ENCODE assay signal across 8 cellular contexts in genomic region chr14:20469242-20469889, GRCh38. TPM values are rescaled to one million over a fixed set of nuclear protein-coding genes. Genes with fewer than 3 reads are reported as not detected.
A peak's percentile ranks its signal among the peaks of the same experiment; 100 is the strongest.
DNase-seq lines count a peak whose midpoint lies in the region; ATAC-seq and TF ChIP-seq lines count a peak whose summit lies in the region.

PNP (plus strand) TSS chr14:20469406; CDS start chr14:20469525, 119 bp downstream.

- H3K4me3 Mint-ChIP-seq in activated naive CD4-positive, alpha-beta T cell treated with anti-CD3 and anti-CD28 coated beads for 36 hours, result peak within 1 kb of the TSS; percentile 88

- DNase-seq in NB4 (ENCODE audit: low read depth), result peak; percentile 94
- DNase-seq in SK-N-DZ (ENCODE audit: low spot score), result peak; percentile 96
- peak; percentile 91 for DNase-seq in activated naive CD4-positive, alpha-beta T cell treated with anti-CD3 and anti-CD28 coated beads for 36 hours
- peak; percentile 18 to 93 (median 78) for DNase-seq in nucleus accumbens (lab: John Stamatoyannopoulos, UW)
- DNase-seq in superior temporal gyrus (ENCODE audit: extremely low spot score), result peak; percentile 82

- peak within 1 kb of the TSS; percentile 66 to 95 (median 87) for H3K27ac ChIP-seq in gastroesophageal sphincter

- CTCF ChIA-PET in activated naive CD4-positive, alpha-beta T cell treated with anti-CD3 and anti-CD28 coated beads for 36 hours (lab: Charles Lee), result interaction anchor here (0.9 to 1.6 kb wide), 6 partner anchors 13 to 138 kb away, joined by 3 to 7 read pairs (median 5); partner anchors contain the start of genes APEX1 and OSGEP

- H3K27me3 Mint-ChIP-seq in activated naive CD4-positive, alpha-beta T cell treated with anti-CD3 and anti-CD28 coated beads for 36 hours (ENCODE audit: low read depth), result no peaks in the 10 kb centered on the region

- H3K4me1 Mint-ChIP-seq in activated naive CD4-positive, alpha-beta T cell treated with anti-CD3 and anti-CD28 coated beads for 36 hours (ENCODE audit: low read depth), result peaks cover 36% of the 10 kb centered on the region

- H3K4me1 ChIP-seq in gastroesophageal sphincter, result peaks cover 0 to 21% (median 10%) of the 10 kb centered on the region in 3 donors

- ATAC-seq in HG02571 (IDR thresholded peaks at IDR 0.05; ENCODE audit: unreplicated experiment) (peak; percentile 95), gastroesophageal sphincter (peak; percentile 98)

- 7% methylated on average over 2 of the region's 40 CpGs; no CpG with 5 or more reads in 1 of the 2 donors for WGBS in gastroesophageal sphincter (ENCODE audit: low coverage in 1 of 2), 2 donors

- H3K4me3 ChIP-seq in GM08714 (ENCODE audit: low read length) (peak within 1 kb of the TSS; percentile 79), NB4 (ENCODE audit: low read depth, low read length) (peak within 1 kb of the TSS; percentile 89), gastroesophageal sphincter (peak within 1 kb of the TSS; percentile 61 to 83)

- H3K36me3 ChIP-seq in gastroesophageal sphincter, result peaks cover 0 to 21% of the 10 kb centered on the region in 2 donors

- TF ChIP-seq CTCF in NB4 (IDR thresholded peaks at IDR 0.05; ENCODE audit: low read depth, low read length) (no peak), gastroesophageal sphincter (IDR thresholded peaks at IDR 0.05) (no peak)

- no peaks in the 10 kb centered on the region for H3K9me3 Mint-ChIP-seq in activated naive CD4-positive, alpha-beta T cell treated with anti-CD3 and anti-CD28 coated beads for 36 hours

- no peak for TF ChIP-seq EP300 in gastroesophageal sphincter (IDR thresholded peaks at IDR 0.05)

- peaks cover 38% of the 10 kb centered on the region for H3K36me3 Mint-ChIP-seq in activated naive CD4-positive, alpha-beta T cell treated with anti-CD3 and anti-CD28 coated beads for 36 hours (ENCODE audit: low read depth)

- intact Hi-C loops in activated naive CD4-positive, alpha-beta T cell treated with anti-CD3 and anti-CD28 coated beads for 36 hours (cut with micrococcal nuclease), result loop anchor here (1.0 to 10.0 kb wide), 8 partner anchors 8 to 505 kb away; partner anchors contain the start of genes PARP2 and PIP4P1

- no peaks in the 10 kb centered on the region for H3K9me3 ChIP-seq in gastroesophageal sphincter

- H3K27ac Mint-ChIP-seq in activated naive CD4-positive, alpha-beta T cell treated with anti-CD3 and anti-CD28 coated beads for 36 hours, result peak within 1 kb of the TSS; percentile 97

- TF ChIP-seq POLR2A in NB4 (IDR thresholded peaks at IDR 0.05; ENCODE audit: extremely low read depth, insufficient read length), result peak; percentile 100
- TF ChIP-seq POLR2A in gastroesophageal sphincter (IDR thresholded peaks at IDR 0.05), result peak; percentile 83 to 91

- no peaks in the 10 kb centered on the region for H3K27me3 ChIP-seq in gastroesophageal sphincter

RNA-seq across cellular contexts. Expression of gene PNP, which starts in this region (rescaled TPM):
- 118 and 121 TPM in 2 replicates for polyA plus RNA-seq in SK-N-DZ (2014; cell fraction: cytosol; rRNA removed)
- polyA plus RNA-seq in SK-N-DZ (2014; cell fraction: nucleus; rRNA removed), result 105 and 108 TPM in 2 replicates
- 100 to 1,000 TPM; 187 to 191 TPM for total RNA-seq in activated naive CD4-positive, alpha-beta T cell treated with anti-CD3 and anti-CD28 coated beads for 36 hours
- total RNA-seq in gastroesophageal sphincter, result 10 to 100 TPM in 3 of 4 donors, 1 to 10 TPM in 1; 3.0 to 71.2 (median 19.9) TPM

Comparison
In these comparisons a context has a peak if more than half of its experiments do, and no peak if none do; other contexts are left out.
1. Peak in every context shown above with its lines: DNase-seq, ATAC-seq, H3K4me3 ChIP-seq and H3K27ac ChIP-seq.